1 cellular context compared by ENCODE assay signal in the genomic region with DNA sequence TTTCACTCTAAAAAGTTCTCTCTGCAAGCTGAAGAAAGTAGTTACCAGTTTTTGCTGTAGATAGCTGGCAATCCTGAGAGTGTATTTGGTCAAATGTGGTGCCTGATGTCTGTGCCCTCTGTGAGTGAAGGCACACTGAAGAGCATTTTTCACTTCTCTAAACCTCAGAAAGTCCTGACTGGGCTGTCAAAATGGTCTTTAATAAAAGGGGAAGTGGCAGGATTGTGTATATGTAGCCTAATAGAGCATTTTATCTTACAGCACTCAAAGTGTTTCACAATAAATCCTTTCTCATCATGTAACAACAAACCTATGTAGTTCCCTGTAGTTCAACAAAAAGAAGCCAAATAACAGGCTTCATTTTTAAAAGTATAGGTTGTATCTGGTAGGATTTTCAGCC.
TF ChIP-seq lines count a peak whose summit lies in the region.

No MANE protein-coding gene starts in this region.

TF ChIP-seq in GM23338, 12 proteins besides CTCF, POLR2A, EP300 and RAD21 (continued from another document):
- TF ChIP-seq, protein P1, sequence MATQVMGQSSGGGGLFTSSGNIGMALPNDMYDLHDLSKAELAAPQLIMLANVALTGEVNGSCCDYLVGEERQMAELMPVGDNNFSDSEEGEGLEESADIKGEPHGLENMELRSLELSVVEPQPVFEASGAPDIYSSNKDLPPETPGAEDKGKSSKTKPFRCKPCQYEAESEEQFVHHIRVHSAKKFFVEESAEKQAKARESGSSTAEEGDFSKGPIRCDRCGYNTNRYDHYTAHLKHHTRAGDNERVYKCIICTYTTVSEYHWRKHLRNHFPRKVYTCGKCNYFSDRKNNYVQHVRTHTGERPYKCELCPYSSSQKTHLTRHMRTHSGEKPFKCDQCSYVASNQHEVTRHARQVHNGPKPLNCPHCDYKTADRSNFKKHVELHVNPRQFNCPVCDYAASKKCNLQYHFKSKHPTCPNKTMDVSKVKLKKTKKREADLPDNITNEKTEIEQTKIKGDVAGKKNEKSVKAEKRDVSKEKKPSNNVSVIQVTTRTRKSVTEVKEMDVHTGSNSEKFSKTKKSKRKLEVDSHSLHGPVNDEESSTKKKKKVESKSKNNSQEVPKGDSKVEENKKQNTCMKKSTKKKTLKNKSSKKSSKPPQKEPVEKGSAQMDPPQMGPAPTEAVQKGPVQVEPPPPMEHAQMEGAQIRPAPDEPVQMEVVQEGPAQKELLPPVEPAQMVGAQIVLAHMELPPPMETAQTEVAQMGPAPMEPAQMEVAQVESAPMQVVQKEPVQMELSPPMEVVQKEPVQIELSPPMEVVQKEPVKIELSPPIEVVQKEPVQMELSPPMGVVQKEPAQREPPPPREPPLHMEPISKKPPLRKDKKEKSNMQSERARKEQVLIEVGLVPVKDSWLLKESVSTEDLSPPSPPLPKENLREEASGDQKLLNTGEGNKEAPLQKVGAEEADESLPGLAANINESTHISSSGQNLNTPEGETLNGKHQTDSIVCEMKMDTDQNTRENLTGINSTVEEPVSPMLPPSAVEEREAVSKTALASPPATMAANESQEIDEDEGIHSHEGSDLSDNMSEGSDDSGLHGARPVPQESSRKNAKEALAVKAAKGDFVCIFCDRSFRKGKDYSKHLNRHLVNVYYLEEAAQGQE (IDR thresholded peaks at IDR 0.05; ENCODE audit: unreplicated experiment) = no peak
- TF ChIP-seq EZH2phosphoT487 (IDR thresholded peaks at IDR 0.05; ENCODE audit: unreplicated experiment) = no peak
